In genomic region chr3:86464180-86464579, GRCh38 we compare ENCODE assay signal across 8 cellular contexts.
"Had no signal": no experiment of that assay in that cellular context is flagged by ENCODE, and none has a peak within 500 bp of the region (broad histone marks: within the 10 kb centered on the region; RNA-seq: fewer than 3 reads in every experiment).

No MANE protein-coding gene starts in this region.

- H3K4me3 ChIP-seq: K562 had no signal

- H3K4me1 Mint-ChIP-seq: IgD-negative memory B cell had no signal

- FAIRE-seq: HepG2, HTR-8/SVneo, K562 had no signal

- H3K27me3 Mint-ChIP-seq: IgD-negative memory B cell had no signal

- H3K27ac ChIP-seq: HL-60 had no signal

- H3K27ac Mint-ChIP-seq: IgD-negative memory B cell had no signal

- H3K36me3 Mint-ChIP-seq: IgD-negative memory B cell had no signal

- ATAC-seq: HepG2, K562 had no signal

- H3K4me3 Mint-ChIP-seq: IgD-negative memory B cell had no signal

- DNase-seq: IMR-90, KBM-7, KG1 had no signal
